In the genomic region with DNA sequence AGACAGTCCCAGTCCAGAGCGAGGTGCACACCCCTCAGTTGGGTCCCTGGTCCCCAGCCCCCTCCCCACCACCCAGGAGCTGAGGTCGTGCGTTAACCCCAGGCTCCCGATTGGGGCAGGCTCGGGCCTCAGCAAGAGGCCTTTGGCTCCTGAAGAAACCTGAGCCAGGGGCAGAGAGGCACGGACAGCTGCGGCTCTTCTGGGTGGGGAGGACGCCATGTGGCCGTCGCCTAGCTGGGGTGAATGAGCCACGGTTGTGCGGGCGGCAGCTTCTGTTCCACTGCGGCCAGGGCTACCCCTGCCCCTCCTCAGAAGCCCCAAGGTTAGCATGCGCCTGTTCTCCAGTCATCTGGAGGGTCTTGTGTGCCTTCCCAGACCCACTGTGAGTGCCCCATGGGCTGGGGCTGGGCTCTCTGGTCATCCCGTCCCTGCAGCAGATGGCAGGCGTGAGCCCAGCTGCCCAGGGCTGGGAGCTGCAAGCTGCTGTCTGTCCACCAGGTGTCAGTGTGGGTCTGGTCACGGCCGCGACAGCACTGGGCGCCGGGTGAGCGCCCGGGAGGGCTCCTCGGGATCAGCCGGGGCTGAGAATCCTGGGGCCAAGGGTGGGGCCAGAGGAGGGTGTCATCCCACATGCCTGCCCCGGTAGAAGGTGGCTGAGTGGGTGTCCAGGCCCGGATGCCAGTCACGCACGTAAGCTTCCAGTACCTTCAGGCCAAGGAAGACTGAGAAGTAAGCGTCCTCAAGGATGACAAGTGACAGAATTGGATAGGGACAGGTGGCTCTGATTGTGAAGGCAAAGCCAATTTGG, we compare ENCODE assay signal across 1 cellular context.
A peak's percentile ranks its signal among the peaks of the same experiment; 100 is the strongest.
TF ChIP-seq lines count a peak whose summit lies in the region.

No MANE protein-coding gene starts in this region.

TF ChIP-seq in K562, 482 proteins besides CTCF, POLR2A, EP300 and RAD21 (continued from another document and continues in another):
- no peak for TF ChIP-seq YBX1 (IDR thresholded peaks at IDR 0.05)
- TF ChIP-seq PHTF2 (CRISPR knock-in tag; IDR thresholded peaks at IDR 0.05), result no peak
- no peak for TF ChIP-seq ATF1 (CRISPR knock-in tag; IDR thresholded peaks at IDR 0.05)
- TF ChIP-seq ATF1 (tag; IDR thresholded peaks at IDR 0.05), result no peak
- no peak for TF ChIP-seq SRSF9 (IDR thresholded peaks at IDR 0.05; ENCODE audit: borderline replicate concordance, low read depth, low read length)
- TF ChIP-seq FOXM1 (IDR thresholded peaks at IDR 0.05; ENCODE audit: low read depth), result no peak
- no peak for TF ChIP-seq FOXM1 (CRISPR knock-in tag; IDR thresholded peaks at IDR 0.05; ENCODE audit: low read depth)
- TF ChIP-seq CEBPG (CRISPR knock-in tag; IDR thresholded peaks at IDR 0.05), result no peak
- TF ChIP-seq CEBPG (tag; conservative IDR thresholded peaks at IDR 0.05 in 1 of 2, IDR thresholded peaks at IDR 0.05 in 1 of 2), result no peak
- peak; percentile 74; the same call in 1 of the 2 replicates for TF ChIP-seq RB1 (IDR thresholded peaks at IDR 0.05; ENCODE audit: low read depth)
- TF ChIP-seq POLR2AphosphoS5 (IDR thresholded peaks at IDR 0.05; ENCODE audit: control insufficient read depth, insufficient read depth, low read depth, low read length), result no peak
- no peak for TF ChIP-seq MTA3 (IDR thresholded peaks at IDR 0.05; ENCODE audit: borderline replicate concordance)
- no peak for TF ChIP-seq JUND (IDR thresholded peaks at IDR 0.05; ENCODE audit: borderline replicate concordance, low read depth, low read length)
- TF ChIP-seq JUND (tag; IDR thresholded peaks at IDR 0.05; ENCODE audit: borderline replicate concordance, low read depth, low read length), result no peak
- TF ChIP-seq ZNF124 (CRISPR knock-in tag; IDR thresholded peaks at IDR 0.05), result no peak
- no peak for TF ChIP-seq TAF1 (IDR thresholded peaks at IDR 0.05; ENCODE audit: control insufficient read depth, extremely low read depth, insufficient read depth, low read length, severe bottlenecking)
- TF ChIP-seq RBBP5 (IDR thresholded peaks at IDR 0.05; ENCODE audit: borderline replicate concordance, insufficient read depth, low read length, poor library complexity, severe bottlenecking), result no peak
- TF ChIP-seq SMAD3 (CRISPR knock-in tag; conservative IDR thresholded peaks at IDR 0.05), result no peak
- no peak for TF ChIP-seq HIVEP1 (CRISPR knock-in tag; IDR thresholded peaks at IDR 0.05)
- TF ChIP-seq MEIS2 (IDR thresholded peaks at IDR 0.05; ENCODE audit: partially characterized antibody), result no peak
- TF ChIP-seq EZH2 (IDR thresholded peaks at IDR 0.05; ENCODE audit: borderline replicate concordance, low read depth, low read length), result no peak
- no peak for TF ChIP-seq ZSCAN29 (IDR thresholded peaks at IDR 0.05)
- TF ChIP-seq EWSR1 (IDR thresholded peaks at IDR 0.05; ENCODE audit: borderline replicate concordance, low read depth, partially characterized antibody), result no peak
- peak in 1 of 2 experiments; percentile 54; a peak in 2 of 4 replicates for TF ChIP-seq MAZ (CRISPR knock-in tag; conservative IDR thresholded peaks at IDR 0.05 in 1 of 2, IDR thresholded peaks at IDR 0.05 in 1 of 2)
- no peak for TF ChIP-seq RFX7 (CRISPR knock-in tag; IDR thresholded peaks at IDR 0.05)
- TF ChIP-seq ZNF644 (tag; IDR thresholded peaks at IDR 0.05; ENCODE audit: low read depth), result no peak
- no peak for TF ChIP-seq MYC (IDR thresholded peaks at IDR 0.05; ENCODE audit: low read depth, low read length)
- no peak for TF ChIP-seq MYC (CRISPR knock-in tag; IDR thresholded peaks at IDR 0.05; ENCODE audit: borderline replicate concordance, low read depth)
- TF ChIP-seq, protein P1, sequence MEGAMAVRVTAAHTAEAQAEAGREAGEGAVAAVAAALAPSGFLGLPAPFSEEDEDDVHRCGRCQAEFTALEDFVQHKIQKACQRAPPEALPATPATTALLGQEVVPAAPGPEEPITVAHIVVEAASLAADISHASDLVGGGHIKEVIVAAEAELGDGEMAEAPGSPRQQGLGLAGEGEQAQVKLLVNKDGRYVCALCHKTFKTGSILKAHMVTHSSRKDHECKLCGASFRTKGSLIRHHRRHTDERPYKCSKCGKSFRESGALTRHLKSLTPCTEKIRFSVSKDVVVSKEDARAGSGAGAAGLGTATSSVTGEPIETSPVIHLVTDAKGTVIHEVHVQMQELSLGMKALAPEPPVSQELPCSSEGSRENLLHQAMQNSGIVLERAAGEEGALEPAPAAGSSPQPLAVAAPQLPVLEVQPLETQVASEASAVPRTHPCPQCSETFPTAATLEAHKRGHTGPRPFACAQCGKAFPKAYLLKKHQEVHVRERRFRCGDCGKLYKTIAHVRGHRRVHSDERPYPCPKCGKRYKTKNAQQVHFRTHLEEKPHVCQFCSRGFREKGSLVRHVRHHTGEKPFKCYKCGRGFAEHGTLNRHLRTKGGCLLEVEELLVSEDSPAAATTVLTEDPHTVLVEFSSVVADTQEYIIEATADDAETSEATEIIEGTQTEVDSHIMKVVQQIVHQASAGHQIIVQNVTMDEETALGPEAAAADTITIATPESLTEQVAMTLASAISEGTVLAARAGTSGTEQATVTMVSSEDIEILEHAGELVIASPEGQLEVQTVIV (CRISPR knock-in tag; IDR thresholded peaks at IDR 0.05; ENCODE audit: borderline replicate concordance), result no peak
- TF ChIP-seq, protein P2, sequence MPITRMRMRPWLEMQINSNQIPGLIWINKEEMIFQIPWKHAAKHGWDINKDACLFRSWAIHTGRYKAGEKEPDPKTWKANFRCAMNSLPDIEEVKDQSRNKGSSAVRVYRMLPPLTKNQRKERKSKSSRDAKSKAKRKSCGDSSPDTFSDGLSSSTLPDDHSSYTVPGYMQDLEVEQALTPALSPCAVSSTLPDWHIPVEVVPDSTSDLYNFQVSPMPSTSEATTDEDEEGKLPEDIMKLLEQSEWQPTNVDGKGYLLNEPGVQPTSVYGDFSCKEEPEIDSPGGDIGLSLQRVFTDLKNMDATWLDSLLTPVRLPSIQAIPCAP (CRISPR knock-in tag; IDR thresholded peaks at IDR 0.05; ENCODE audit: borderline replicate concordance), result no peak
- TF ChIP-seq, protein P3, sequence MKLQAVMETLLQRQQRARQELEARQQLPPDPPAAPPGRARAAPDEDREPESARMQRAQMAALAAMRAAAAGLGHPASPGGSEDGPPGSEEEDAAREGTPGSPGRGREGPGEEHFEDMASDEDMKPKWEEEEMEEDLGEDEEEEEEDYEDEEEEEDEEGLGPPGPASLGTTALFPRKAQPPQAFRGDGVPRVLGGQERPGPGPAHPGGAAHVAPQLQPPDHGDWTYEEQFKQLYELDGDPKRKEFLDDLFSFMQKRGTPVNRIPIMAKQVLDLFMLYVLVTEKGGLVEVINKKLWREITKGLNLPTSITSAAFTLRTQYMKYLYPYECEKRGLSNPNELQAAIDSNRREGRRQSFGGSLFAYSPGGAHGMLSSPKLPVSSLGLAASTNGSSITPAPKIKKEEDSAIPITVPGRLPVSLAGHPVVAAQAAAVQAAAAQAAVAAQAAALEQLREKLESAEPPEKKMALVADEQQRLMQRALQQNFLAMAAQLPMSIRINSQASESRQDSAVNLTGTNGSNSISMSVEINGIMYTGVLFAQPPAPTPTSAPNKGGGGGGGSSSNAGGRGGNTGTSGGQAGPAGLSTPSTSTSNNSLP (IDR thresholded peaks at IDR 0.05; ENCODE audit: borderline replicate concordance, low read depth, low read length), result no peak
- 0 out of 2 replicates have a peak, but pooled peaks have one; percentile 49 for TF ChIP-seq RERE (CRISPR knock-in tag; IDR thresholded peaks at IDR 0.05; ENCODE audit: borderline replicate concordance)
- TF ChIP-seq NELFE (IDR thresholded peaks at IDR 0.05; ENCODE audit: insufficient read depth, insufficient read length), result no peak
- TF ChIP-seq ZFP91 (CRISPR knock-in tag; IDR thresholded peaks at IDR 0.05), result no peak
- TF ChIP-seq KDM1A (IDR thresholded peaks at IDR 0.05), result no peak
- TF ChIP-seq, protein P4, sequence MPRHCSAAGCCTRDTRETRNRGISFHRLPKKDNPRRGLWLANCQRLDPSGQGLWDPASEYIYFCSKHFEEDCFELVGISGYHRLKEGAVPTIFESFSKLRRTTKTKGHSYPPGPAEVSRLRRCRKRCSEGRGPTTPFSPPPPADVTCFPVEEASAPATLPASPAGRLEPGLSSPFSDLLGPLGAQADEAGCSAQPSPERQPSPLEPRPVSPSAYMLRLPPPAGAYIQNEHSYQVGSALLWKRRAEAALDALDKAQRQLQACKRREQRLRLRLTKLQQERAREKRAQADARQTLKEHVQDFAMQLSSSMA (CRISPR knock-in tag; IDR thresholded peaks at IDR 0.05), result no peak
- no peak for TF ChIP-seq DIDO1 (tag; IDR thresholded peaks at IDR 0.05; ENCODE audit: low read depth)
- no peak for TF ChIP-seq HMG20B (CRISPR knock-in tag; IDR thresholded peaks at IDR 0.05)
- TF ChIP-seq ESRRA (IDR thresholded peaks at IDR 0.05; ENCODE audit: borderline replicate concordance, low read depth), result no peak
- no peak for TF ChIP-seq FOS (IDR thresholded peaks at IDR 0.05; ENCODE audit: extremely low read depth, insufficient read length)
- no peak for TF ChIP-seq GTF2F1 (IDR thresholded peaks at IDR 0.05; ENCODE audit: low read depth, low read length)
- no peak for TF ChIP-seq FOXO4 (CRISPR knock-in tag; IDR thresholded peaks at IDR 0.05)
- no peak for TF ChIP-seq RAD51 (IDR thresholded peaks at IDR 0.05; ENCODE audit: borderline replicate concordance, low read depth)
- no peak for TF ChIP-seq CBFA2T3 (IDR thresholded peaks at IDR 0.05)
- no peak for TF ChIP-seq ZBTB17 (CRISPR knock-in tag; IDR thresholded peaks at IDR 0.05)
- peak; percentile 60; the same call in 1 of the 2 replicates for TF ChIP-seq CTBP1 (IDR thresholded peaks at IDR 0.05; ENCODE audit: borderline replicate concordance)
- TF ChIP-seq CCNT2 (IDR thresholded peaks at IDR 0.05; ENCODE audit: borderline replicate concordance, extremely low read depth, insufficient read length, low read depth, low read length), result no peak
- no peak for TF ChIP-seq ZNF280B (CRISPR knock-in tag; IDR thresholded peaks at IDR 0.05)
